ENCODE assay signal across 18 cellular contexts in genomic region chr6:32610897-32611296, GRCh38. TPM values are rescaled to one million over a fixed set of nuclear protein-coding genes. Genes with fewer than 3 reads are reported as not detected.
DNase-seq lines count a peak whose midpoint lies in the region; ATAC-seq, FAIRE-seq and TF ChIP-seq lines count a peak whose summit lies in the region.
"Had no signal": no experiment of that assay in that cellular context is flagged by ENCODE, and none has a peak within 500 bp of the region (broad histone marks: within the 10 kb centered on the region; RNA-seq: fewer than 3 reads in every experiment).

No MANE protein-coding gene starts in this region.

- no peak for DNase-seq in activated CD8-positive, alpha-beta T cell treated with anti-CD3 and anti-CD28 coated beads for 36 hours
- DNase-seq in activated CD8-positive, alpha-beta T cell treated with anti-CD3 and anti-CD28 coated beads, Interleukin-2, amount 10 ng/mL, durations not matched to agents 7 days and 5 days, result no peak
- DNase-seq in GM12891 (ENCODE audit: insufficient read length, low spot score), result no peak
- peak; percentile 10 for DNase-seq in kidney glomerular epithelial cell (lab: John Stamatoyannopoulos, UW)
- DNase-seq in activated CD4-positive, alpha-beta T cell treated with anti-CD3 and anti-CD28 coated beads, Interleukin-2, amount 50 U/mL, for 1 hour, result no peak
- no peak for DNase-seq in NCI-H1048 (lab: John Stamatoyannopoulos, UW)
- DNase-seq: Kasumi-1, NCI-H1105, NCI-H1694, NCI-H524, SK-N-SH had no signal

- TF ChIP-seq POLR2A in GM12891 (IDR thresholded peaks at IDR 0.05; ENCODE audit: low read depth, low read length), result no peak

- H3F3A ChIP-seq in SU-DHL-6 (ENCODE audit: insufficient read depth), result no peaks in the 10 kb centered on the region; the same call in 1 of the 2 replicates

- H3K4me2 ChIP-seq in SU-DHL-6 (ENCODE audit: low read depth, low read length, poor library complexity, severe bottlenecking), result peak overlapping the region; percentile 50
- H3K4me2 ChIP-seq: SK-N-SH had no signal

- H3K4me3 ChIP-seq in SU-DHL-6 (ENCODE audit: insufficient read depth, low read length, poor library complexity, severe bottlenecking), result no peak overlapping the region
- H3K4me3 ChIP-seq: Peyer's patch had no signal

- H4K20me1 ChIP-seq in SU-DHL-6 (ENCODE audit: low read depth, low read length), result no peaks in the 10 kb centered on the region

- H3K9ac ChIP-seq in SU-DHL-6 (ENCODE audit: low read length), result no peak overlapping the region
- H3K9ac ChIP-seq: SK-N-SH had no signal

- no peaks in the 10 kb centered on the region for H3K79me2 ChIP-seq in SU-DHL-6 (ENCODE audit: insufficient read depth, low read length)

- H2AFZ ChIP-seq in SU-DHL-6 (ENCODE audit: low read depth, low read length, severe bottlenecking), result peak overlapping the region; percentile 43

- H3K27me3 ChIP-seq in SU-DHL-6 (ENCODE audit: low read length), result no peaks in the 10 kb centered on the region
- H3K27me3 ChIP-seq: Peyer's patch had no signal

- no peaks in the 10 kb centered on the region for H3K9me2 ChIP-seq in SU-DHL-6 (replicated peaks; ENCODE audit: insufficient read depth, low read length)
- H3K9me2 ChIP-seq: SK-N-SH had no signal

- no peak for TF ChIP-seq CTCF in activated CD8-positive, alpha-beta T cell treated with anti-CD3 and anti-CD28 coated beads for 36 hours (IDR thresholded peaks at IDR 0.05)
- no peak for TF ChIP-seq CTCF in SU-DHL-6 (IDR thresholded peaks at IDR 0.05; ENCODE audit: insufficient read depth, low read length, poor library complexity, severe bottlenecking)

- H3K4me3 Mint-ChIP-seq in activated CD8-positive, alpha-beta T cell treated with anti-CD3 and anti-CD28 coated beads for 36 hours, result no peak overlapping the region
- no peak overlapping the region for H3K4me3 Mint-ChIP-seq in activated CD8-positive, alpha-beta T cell treated with anti-CD3 and anti-CD28 coated beads, Interleukin-2, amount 10 ng/mL, durations not matched to agents 7 days and 5 days
- H3K4me3 Mint-ChIP-seq in stimulated activated memory B cell treated with anti-CD40 and anti-IgM and Interleukin-4, amounts not matched to agents 10 μg/mL and 1 μg/mL and 100 μg/mL, for 72 hours, result no peak overlapping the region

- H3K27ac Mint-ChIP-seq in activated CD8-positive, alpha-beta T cell treated with anti-CD3 and anti-CD28 coated beads for 36 hours, result peak overlapping the region; percentile 11
- no peak overlapping the region for H3K27ac Mint-ChIP-seq in activated CD8-positive, alpha-beta T cell treated with anti-CD3 and anti-CD28 coated beads, Interleukin-2, amount 10 ng/mL, durations not matched to agents 7 days and 5 days
- H3K27ac Mint-ChIP-seq in stimulated activated memory B cell treated with anti-CD40 and anti-IgM and Interleukin-4, amounts not matched to agents 10 μg/mL and 1 μg/mL and 100 μg/mL, for 72 hours, result no peak overlapping the region

- H3K9me3 ChIP-seq in SU-DHL-6 (ENCODE audit: insufficient read depth, low read length), result no peaks in the 10 kb centered on the region
- H3K9me3 ChIP-seq: Peyer's patch, SK-N-SH had no signal

- no peaks in the 10 kb centered on the region for H3K36me3 Mint-ChIP-seq in activated CD8-positive, alpha-beta T cell treated with anti-CD3 and anti-CD28 coated beads for 36 hours (ENCODE audit: low read depth)
- peaks cover 4% of the 10 kb centered on the region for H3K36me3 Mint-ChIP-seq in activated CD8-positive, alpha-beta T cell treated with anti-CD3 and anti-CD28 coated beads, Interleukin-2, amount 10 ng/mL, durations not matched to agents 7 days and 5 days (ENCODE audit: low read depth)
- H3K36me3 Mint-ChIP-seq in stimulated activated memory B cell treated with anti-CD40 and anti-IgM and Interleukin-4, amounts not matched to agents 10 μg/mL and 1 μg/mL and 100 μg/mL, for 72 hours, result peaks cover 6% of the 10 kb centered on the region

- no peaks in the 10 kb centered on the region for H3K36me3 ChIP-seq in SU-DHL-6 (ENCODE audit: low read length)
- H3K36me3 ChIP-seq: Peyer's patch had no signal

- peaks cover 2% of the 10 kb centered on the region for H3K27me3 Mint-ChIP-seq in activated CD8-positive, alpha-beta T cell treated with anti-CD3 and anti-CD28 coated beads for 36 hours
- H3K27me3 Mint-ChIP-seq in activated CD8-positive, alpha-beta T cell treated with anti-CD3 and anti-CD28 coated beads, Interleukin-2, amount 10 ng/mL, durations not matched to agents 7 days and 5 days (ENCODE audit: low read depth), result peaks cover 20% of the 10 kb centered on the region
- H3K27me3 Mint-ChIP-seq in stimulated activated memory B cell treated with anti-CD40 and anti-IgM and Interleukin-4, amounts not matched to agents 10 μg/mL and 1 μg/mL and 100 μg/mL, for 72 hours, result no peaks in the 10 kb centered on the region

- intact Hi-C loops in activated CD8-positive, alpha-beta T cell treated with anti-CD3 and anti-CD28 coated beads for 36 hours (cut with micrococcal nuclease), result no loop called here

- peak; percentile 55 for FAIRE-seq in GM12891 (lab: Jason Lieb, UNC)

- H3K9me3 Mint-ChIP-seq in activated CD8-positive, alpha-beta T cell treated with anti-CD3 and anti-CD28 coated beads for 36 hours, result no peaks in the 10 kb centered on the region
- H3K9me3 Mint-ChIP-seq in activated CD8-positive, alpha-beta T cell treated with anti-CD3 and anti-CD28 coated beads, Interleukin-2, amount 10 ng/mL, durations not matched to agents 7 days and 5 days (ENCODE audit: insufficient read depth), result peaks cover 5% of the 10 kb centered on the region
- peaks cover 6% of the 10 kb centered on the region for H3K9me3 Mint-ChIP-seq in stimulated activated memory B cell treated with anti-CD40 and anti-IgM and Interleukin-4, amounts not matched to agents 10 μg/mL and 1 μg/mL and 100 μg/mL, for 72 hours

- POLR2A ChIA-PET in activated CD8-positive, alpha-beta T cell treated with anti-CD3 and anti-CD28 coated beads for 36 hours (lab: Charles Lee), result interaction anchor here (0.6 to 1.4 kb wide), 2 partner anchors 11 to 12 kb away, joined by 3 read pairs; no protein-coding TSS in a partner anchor
- POLR2A ChIA-PET in activated CD8-positive, alpha-beta T cell treated with anti-CD3 and anti-CD28 coated beads, Interleukin-2, amount 10 ng/mL, durations not matched to agents 7 days and 5 days (lab: Charles Lee), result no interaction called here

- CTCF ChIA-PET in activated CD8-positive, alpha-beta T cell treated with anti-CD3 and anti-CD28 coated beads for 36 hours (lab: Charles Lee), result interaction anchor here (1.1 kb wide), 1 partner anchor 89 kb away, joined by 4 read pairs; no protein-coding TSS in a partner anchor
- CTCF ChIA-PET in activated CD8-positive, alpha-beta T cell treated with anti-CD3 and anti-CD28 coated beads, Interleukin-2, amount 10 ng/mL, durations not matched to agents 7 days and 5 days (lab: Charles Lee), result no interaction called here

- no peak overlapping the region for H3K27ac ChIP-seq in SU-DHL-6 (ENCODE audit: low read depth, low read length)
- H3K27ac ChIP-seq: 22Rv1 had no signal

- ATAC-seq in activated CD8-positive, alpha-beta T cell treated with anti-CD3 and anti-CD28 coated beads for 36 hours, result no peak
- no peak for ATAC-seq in activated CD8-positive, alpha-beta T cell treated with anti-CD3 and anti-CD28 coated beads, Interleukin-2, amount 10 ng/mL, durations not matched to agents 7 days and 5 days
- no peak for ATAC-seq in stimulated activated memory B cell treated with anti-CD40 and anti-IgM and Interleukin-4, amounts not matched to agents 10 μg/mL and 1 μg/mL and 100 μg/mL, for 72 hours
- ATAC-seq: Right ventricle myocardium inferior had no signal

- H3K4me1 Mint-ChIP-seq in activated CD8-positive, alpha-beta T cell treated with anti-CD3 and anti-CD28 coated beads for 36 hours (ENCODE audit: low read depth), result peaks cover 12% of the 10 kb centered on the region
- peaks cover 2% of the 10 kb centered on the region for H3K4me1 Mint-ChIP-seq in activated CD8-positive, alpha-beta T cell treated with anti-CD3 and anti-CD28 coated beads, Interleukin-2, amount 10 ng/mL, durations not matched to agents 7 days and 5 days (ENCODE audit: low read depth)
- H3K4me1 Mint-ChIP-seq in stimulated activated memory B cell treated with anti-CD40 and anti-IgM and Interleukin-4, amounts not matched to agents 10 μg/mL and 1 μg/mL and 100 μg/mL, for 72 hours, result peaks cover 36% of the 10 kb centered on the region

TF ChIP-seq in GM12891, 5 proteins besides CTCF, POLR2A, EP300 and RAD21:
- TF ChIP-seq TAF1 (IDR thresholded peaks at IDR 0.05; ENCODE audit: low read depth, low read length) (no peak), POLR2AphosphoS5 (IDR thresholded peaks at IDR 0.05; ENCODE audit: low read depth, low read length) (no peak), PAX5 (IDR thresholded peaks at IDR 0.05; ENCODE audit: insufficient read depth, low read length, severe bottlenecking) (no peak), SPI1 (IDR thresholded peaks at IDR 0.05; ENCODE audit: low read depth, low read length) (no peak), POU2F2 (IDR thresholded peaks at IDR 0.05; ENCODE audit: low read depth, low read length) (no peak)

RNA-seq across cellular contexts. Expression of gene HLA-DRB1, which starts 21.2 kb away (rescaled TPM):
- 10 to 100 TPM; 21.8 to 22.7 TPM for total RNA-seq in activated CD8-positive, alpha-beta T cell treated with anti-CD3 and anti-CD28 coated beads for 36 hours
- total RNA-seq in activated CD8-positive, alpha-beta T cell treated with anti-CD3 and anti-CD28 coated beads, Interleukin-2, amount 10 ng/mL, durations not matched to agents 7 days and 5 days, result 10 to 100 TPM; 46.0 to 50.7 TPM
- 1,438 TPM for polyA plus RNA-seq in GM12891 (2012; ENCODE audit: low read depth, missing spikeins)
- polyA plus RNA-seq: AG04450, BJ, SK-N-SH had no signal

RNA-seq across cellular contexts. Expression of gene HLA-DQA1, which starts 26.3 kb away (rescaled TPM):
- total RNA-seq in activated CD8-positive, alpha-beta T cell treated with anti-CD3 and anti-CD28 coated beads for 36 hours, result 1 to 10 TPM; 3.4 to 3.9 TPM
- 1 to 10 TPM; 2.7 to 3.4 TPM for total RNA-seq in activated CD8-positive, alpha-beta T cell treated with anti-CD3 and anti-CD28 coated beads, Interleukin-2, amount 10 ng/mL, durations not matched to agents 7 days and 5 days
- 1,375 TPM for polyA plus RNA-seq in GM12891 (2012; ENCODE audit: low read depth, missing spikeins)
- polyA plus RNA-seq: AG04450, BJ, SK-N-SH had no signal

RNA-seq across cellular contexts. Expression of gene HLA-DQB1, which starts 55.6 kb away (rescaled TPM):
- 1 to 10 TPM; 5.3 to 6.9 TPM for total RNA-seq in activated CD8-positive, alpha-beta T cell treated with anti-CD3 and anti-CD28 coated beads for 36 hours
- 10 to 100 TPM; 13.4 to 15.1 TPM for total RNA-seq in activated CD8-positive, alpha-beta T cell treated with anti-CD3 and anti-CD28 coated beads, Interleukin-2, amount 10 ng/mL, durations not matched to agents 7 days and 5 days
- 616 TPM for polyA plus RNA-seq in GM12891 (2012; ENCODE audit: low read depth, missing spikeins)
- polyA plus RNA-seq: AG04450, BJ, SK-N-SH had no signal
